In the genomic region with DNA sequence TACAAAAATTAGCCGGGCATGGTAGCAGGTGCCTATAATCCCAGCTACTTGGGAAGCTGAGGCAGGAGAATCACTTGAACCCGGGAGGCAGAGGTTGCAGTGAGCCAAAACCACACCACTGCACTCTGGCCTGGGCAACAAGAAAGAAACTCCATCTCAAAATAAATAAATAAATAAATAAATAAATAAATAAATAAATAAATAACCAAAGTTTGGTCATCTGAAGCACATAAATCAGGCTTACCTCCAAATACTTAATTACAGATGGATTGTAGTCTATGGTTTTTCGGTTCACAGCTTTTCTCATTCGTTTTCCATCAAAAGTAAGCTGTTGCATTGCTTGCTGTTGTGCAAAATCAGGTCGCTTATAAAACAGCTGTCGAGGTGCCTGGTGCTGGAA, we compare ENCODE assay signal across 7 cellular contexts. TPM values are rescaled to one million over a fixed set of nuclear protein-coding genes. Genes with fewer than 3 reads are reported as not detected.
DNase-seq lines count a peak whose midpoint lies in the region; FAIRE-seq and TF ChIP-seq lines count a peak whose summit lies in the region.
"Not testable (repeated sequence)": the region's sequence is repeated elsewhere in the genome, so short reads cannot be mapped to it uniquely, and the experiment has no call there.

No MANE protein-coding gene starts in this region.

- not testable (repeated sequence) for DNase-seq in AG04450 (ENCODE audit: low read depth, low spot score); PC-9; astrocyte (ENCODE audit: low read depth); H1 (ENCODE audit: low read depth in 1 of 2, low spot score in 2 of 2); fibroblast of lung (ENCODE audit: low read depth in 2 of 2); mesenchymal stem cell

- H3K4me1 ChIP-seq in HEK293 (ENCODE audit: control insufficient read depth, insufficient read depth, low read length); H1 (replicated peaks in 1 of 4; ENCODE audit: control insufficient read depth in 3 of 4, insufficient read depth in 4 of 4, low read length in 3 of 4); fibroblast of lung (ENCODE audit: control insufficient read depth, extremely low read depth, insufficient read depth, low read length): not testable (repeated sequence)
- H3K4me1 ChIP-seq in PC-9 (replicated peaks; ENCODE audit: insufficient read depth) (peaks cover 21% of the 10 kb centered on the region; the same call in 1 of the 2 replicates), astrocyte (ENCODE audit: insufficient read depth, low read length) (peaks cover 13% of the 10 kb centered on the region), mesenchymal stem cell (ENCODE audit: control insufficient read depth, insufficient read depth, low read depth, low read length) (peaks cover 10% of the 10 kb centered on the region)

- H3K79me2 ChIP-seq in PC-9 (ENCODE audit: low read depth), result peaks cover 64% of the 10 kb centered on the region
- peaks cover 55% of the 10 kb centered on the region for H3K79me2 ChIP-seq in astrocyte (ENCODE audit: insufficient read depth, low read length)
- peaks cover 3 to 50% of the 10 kb centered on the region in 2 experiments; a peak in 2 of 4 replicates for H3K79me2 ChIP-seq in H1 (ENCODE audit: control insufficient read depth in 1 of 2, insufficient read depth in 2 of 2, low read length in 2 of 2)
- peaks cover 25% of the 10 kb centered on the region for H3K79me2 ChIP-seq in fibroblast of lung (ENCODE audit: control insufficient read depth, insufficient read depth, low read length)

- not testable (repeated sequence) for H3K27me3 ChIP-seq in AG04450 (ENCODE audit: control insufficient read depth, insufficient read depth, low read length); PC-9 (ENCODE audit: insufficient read depth, low read depth); astrocyte (ENCODE audit: insufficient read depth, low read length); H1 (replicated peaks in 1 of 4; ENCODE audit: control insufficient read depth in 3 of 4, extremely low read depth in 1 of 4, insufficient read depth in 3 of 4, low read length in 3 of 4); fibroblast of lung (ENCODE audit: control insufficient read depth, insufficient read depth, low read length); mesenchymal stem cell (ENCODE audit: control insufficient read depth in 1 of 2, insufficient read depth in 1 of 2, low read length in 2 of 2)

- H3K36me3 ChIP-seq in HEK293 (ENCODE audit: control insufficient read depth in 2 of 2, insufficient read depth in 1 of 2, low read length in 2 of 2) (peaks cover 37 to 40% of the 10 kb centered on the region in 2 experiments), PC-9 (ENCODE audit: low read depth) (peaks cover 31% of the 10 kb centered on the region), H1 (ENCODE audit: control insufficient read depth in 2 of 4, insufficient read depth in 4 of 4, low read length in 3 of 4) (peaks cover 0 to 39% (median 6%) of the 10 kb centered on the region in 4 experiments; a peak in 5 of 8 replicates), mesenchymal stem cell (ENCODE audit: control insufficient read depth in 1 of 2, insufficient read depth in 2 of 2, low read depth in 1 of 2, low read length in 2 of 2) (peaks cover 0 to 40% of the 10 kb centered on the region in 2 experiments)
- not testable (repeated sequence) for H3K36me3 ChIP-seq in astrocyte (ENCODE audit: insufficient read depth, low read length); fibroblast of lung (ENCODE audit: control insufficient read depth, insufficient read depth, low read length)

- not testable (repeated sequence) for H3K9me3 Mint-ChIP-seq in astrocyte (ENCODE audit: unreplicated experiment)

- H3F3A ChIP-seq in PC-9 (ENCODE audit: insufficient read depth, low read depth), result peaks cover 25% of the 10 kb centered on the region

- not testable (repeated sequence) for H2AK5ac ChIP-seq in H1 (ENCODE audit: low read depth, low read length); mesenchymal stem cell (ENCODE audit: low read length, severe bottlenecking)

- not testable (repeated sequence) for H3K14ac ChIP-seq in H1 (ENCODE audit: insufficient read length); mesenchymal stem cell (ENCODE audit: low read length in 2 of 2)

- H2BK15ac ChIP-seq in H1 (ENCODE audit: low read length); mesenchymal stem cell (ENCODE audit: low read depth, poor library complexity, severe bottlenecking): not testable (repeated sequence)

- 94% methylated on average over 6 of the region's 6 CpGs; no CpG with 5 or more reads in 1 of the 2 experiments for WGBS in H1 (ENCODE audit: extremely low coverage in 1 of 2, insufficient coverage in 1 of 2, insufficient read length in 1 of 2, insufficient replicate concordance in 2 of 2, low coverage in 1 of 2, low lambda C conversion rate in 2 of 2, missing lambda C conversion rate in 1 of 2), 2 experiments
- WGBS in mesenchymal stem cell, result 97% methylated on average over 5 of the region's 6 CpGs

- H3K4me2 ChIP-seq in PC-9; H1 (ENCODE audit: insufficient read depth in 1 of 2, low read depth in 2 of 2, low read length in 2 of 2); mesenchymal stem cell (ENCODE audit: low read length, poor library complexity, severe bottlenecking): not testable (repeated sequence)
- H3K4me2 ChIP-seq in astrocyte (ENCODE audit: low read length) (peak overlapping the region; percentile 53), fibroblast of lung (ENCODE audit: extremely low read depth, insufficient read depth, low read length) (peak overlapping the region; percentile 23)

- intact Hi-C loops in PC-9 (cut with micrococcal nuclease; ENCODE audit: unreplicated experiment), result loop anchor here (2.0 to 5.0 kb wide), 2 partner anchors 40 to 87 kb away; partner anchors contain the start of genes POLR2D and WDR33

- not testable (repeated sequence) for H2AFZ ChIP-seq in PC-9; astrocyte (ENCODE audit: low read depth, low read length); H1 (ENCODE audit: low read length); fibroblast of lung (ENCODE audit: low read length); mesenchymal stem cell (ENCODE audit: low read depth, low read length)

- peaks cover 12% of the 10 kb centered on the region for H3K4me1 Mint-ChIP-seq in astrocyte (ENCODE audit: low read depth, unreplicated experiment)

- not testable (repeated sequence) for H3K9me3 ChIP-seq in AG04450 (ENCODE audit: control insufficient read depth, insufficient read depth, low read length); HEK293 (ENCODE audit: control insufficient read depth, insufficient read depth, low read depth, low read length); PC-9 (ENCODE audit: insufficient read depth, low read depth); astrocyte (ENCODE audit: insufficient read depth, low read depth, low read length); H1 (ENCODE audit: insufficient read depth in 2 of 2, low read depth in 1 of 2, low read length in 1 of 2); fibroblast of lung (ENCODE audit: control insufficient read depth, insufficient read depth, low read depth, low read length); mesenchymal stem cell (ENCODE audit: control insufficient read depth, low read length)

- H2BK120ac ChIP-seq in H1 (replicated peaks; ENCODE audit: low read depth, low read length); mesenchymal stem cell (ENCODE audit: low read depth, low read length): not testable (repeated sequence)

- H4K20me1 ChIP-seq in PC-9 (ENCODE audit: insufficient read depth) (peaks cover 64% of the 10 kb centered on the region), astrocyte (ENCODE audit: insufficient read depth, low read length) (peaks cover 29% of the 10 kb centered on the region)
- not testable (repeated sequence) for H4K20me1 ChIP-seq in H1 (replicated peaks in 1 of 2; ENCODE audit: control insufficient read depth in 1 of 2, insufficient read depth in 2 of 2, low read length in 2 of 2); fibroblast of lung (ENCODE audit: control insufficient read depth, extremely low read depth, insufficient read depth, low read length)

- POLR2A ChIA-PET in AG04450 (lab: Yijun Ruan, JAX); HEK293 (lab: Yijun Ruan, JAX); PC-9 (lab: Charles Lee; ENCODE audit: unreplicated experiment); H1 (lab: Charles Lee; ENCODE audit: partially characterized antibody): not testable (repeated sequence)

- TF ChIP-seq CTCF in AG04450 (IDR thresholded peaks at IDR 0.05; ENCODE audit: low read depth, low read length); HEK293 (tag by site-specific recombination; IDR thresholded peaks at IDR 0.05); PC-9 (conservative IDR thresholded peaks at IDR 0.05); astrocyte (IDR thresholded peaks at IDR 0.05; ENCODE audit: insufficient read depth, low read depth, low read length); H1 (IDR thresholded peaks at IDR 0.05; ENCODE audit: control extremely low read depth in 1 of 3, insufficient read depth in 1 of 3, low read depth in 1 of 3, low read length in 3 of 3); fibroblast of lung (conservative IDR thresholded peaks at IDR 0.05 in 1 of 2, IDR thresholded peaks at IDR 0.05 in 1 of 2; ENCODE audit: low read depth in 1 of 2, low read length in 2 of 2): not testable (repeated sequence)

- H3K4ac ChIP-seq in H1 (replicated peaks; ENCODE audit: insufficient read length, low read depth, low read length); mesenchymal stem cell (ENCODE audit: low read depth in 1 of 2, low read length in 2 of 2): not testable (repeated sequence)

- BruUV-seq in PC-9 (replicated peaks; lab: Mats Ljungman, UMichigan), result not testable (repeated sequence)

- H3K9ac ChIP-seq in astrocyte (ENCODE audit: low read length); H1 (replicated peaks in 1 of 4; ENCODE audit: extremely low read depth in 1 of 4, low read depth in 3 of 4, low read length in 3 of 4); fibroblast of lung (ENCODE audit: insufficient read depth, low read length): not testable (repeated sequence)
- H3K9ac ChIP-seq in mesenchymal stem cell (ENCODE audit: low read length), result peak overlapping the region; percentile 70

- not testable (repeated sequence) for H3K4me3 Mint-ChIP-seq in astrocyte (ENCODE audit: unreplicated experiment)

- H3K79me1 ChIP-seq in H1 (ENCODE audit: low read depth, low read length); mesenchymal stem cell (replicated peaks; ENCODE audit: low read length, poor library complexity, severe bottlenecking): not testable (repeated sequence)

- H2BK20ac ChIP-seq in H1 (ENCODE audit: low read length), result not testable (repeated sequence)

- H3K56ac ChIP-seq in H1 (replicated peaks; ENCODE audit: insufficient read length, low read depth, low read length), result peak overlapping the region; percentile 14

- H3K9me2 ChIP-seq in PC-9 (ENCODE audit: insufficient read depth), result not testable (repeated sequence)

- CTCF ChIA-PET in AG04450 (lab: Charles Lee); PC-9 (lab: Charles Lee); H1 (lab: Charles Lee; ENCODE audit: partially characterized antibody): not testable (repeated sequence)
- CTCF ChIA-PET in HEK293 (lab: Yijun Ruan, JAX), result interaction anchor here (0.7 kb wide), 1 partner anchor 179 kb away, joined by 4 read pairs; no protein-coding TSS in a partner anchor

- not testable (repeated sequence) for H3K23me2 ChIP-seq in H1 (ENCODE audit: low read depth, low read length)

- not testable (repeated sequence) for H4K8ac ChIP-seq in H1 (ENCODE audit: extremely low read depth, insufficient read depth, low read length); mesenchymal stem cell (ENCODE audit: low read length)

- not testable (repeated sequence) for H3K18ac ChIP-seq in H1 (ENCODE audit: extremely low read depth, low read length); mesenchymal stem cell (ENCODE audit: low read depth in 1 of 2, low read length in 2 of 2)

- FAIRE-seq in astrocyte (lab: Jason Lieb, UNC); H1 (lab: Jason Lieb, UNC): not testable (repeated sequence)

- not testable (repeated sequence) for TF ChIP-seq RAD21 in H1 (IDR thresholded peaks at IDR 0.05 in 1 of 2, conservative IDR thresholded peaks at IDR 0.05 in 1 of 2; ENCODE audit: low read depth in 2 of 2, low read length in 2 of 2)

- TF ChIP-seq POLR2A in H1 (IDR thresholded peaks at IDR 0.05; ENCODE audit: control extremely low read depth in 1 of 2, low read depth in 2 of 2, low read length in 2 of 2), result not testable (repeated sequence)

- not testable (repeated sequence) for H3K27me3 Mint-ChIP-seq in astrocyte (ENCODE audit: low read depth, unreplicated experiment)

- TF ChIP-seq EP300 in H1 (IDR thresholded peaks at IDR 0.05; ENCODE audit: borderline replicate concordance in 1 of 2, low read depth in 2 of 2, low read length in 2 of 2), result not testable (repeated sequence)

- not testable (repeated sequence) for H4K5ac ChIP-seq in H1 (ENCODE audit: insufficient read length, low read depth, low read length)

- not testable (repeated sequence) for H4K91ac ChIP-seq in H1 (replicated peaks; ENCODE audit: insufficient read length, low read length); mesenchymal stem cell (ENCODE audit: low read length)

- not testable (repeated sequence) for H3K23ac ChIP-seq in H1 (ENCODE audit: insufficient read length); mesenchymal stem cell (ENCODE audit: low read length in 2 of 2)

- not testable (repeated sequence) for H3K27ac Mint-ChIP-seq in astrocyte (ENCODE audit: unreplicated experiment)

- not testable (repeated sequence) for H2BK5ac ChIP-seq in H1 (ENCODE audit: low read depth, low read length); mesenchymal stem cell (ENCODE audit: low read depth, low read length, poor library complexity, severe bottlenecking)

- H3K27ac ChIP-seq in AG04450 (ENCODE audit: low read depth, low read length) (peak overlapping the region; percentile 53), PC-9 (0 out of 2 replicates have a peak overlapping the region, but pooled peaks have one; percentile 49), astrocyte (ENCODE audit: low read depth, low read length) (peak overlapping the region; percentile 81), fibroblast of lung (ENCODE audit: insufficient read depth, low read length) (peak overlapping the region; percentile 54)
- not testable (repeated sequence) for H3K27ac ChIP-seq in HEK293 (ENCODE audit: extremely low read depth, low read depth, low read length); H1 (ENCODE audit: low read depth, low read length); mesenchymal stem cell (ENCODE audit: low read length, poor library complexity, severe bottlenecking)

- H3K36me3 Mint-ChIP-seq in astrocyte (ENCODE audit: low read depth, unreplicated experiment), result not testable (repeated sequence)

- not testable (repeated sequence) for H2BK12ac ChIP-seq in H1 (ENCODE audit: low read depth, low read length); mesenchymal stem cell (ENCODE audit: low read length in 2 of 2)

- not testable (repeated sequence) for H3K4me3 ChIP-seq in AG04450 (ENCODE audit: low read depth, low read length); HEK293 (ENCODE audit: low read depth, low read length); PC-9; astrocyte (ENCODE audit: insufficient read depth, low read depth, low read length); H1 (ENCODE audit: extremely low read depth in 1 of 4, insufficient read depth in 2 of 4, low read depth in 3 of 4, low read length in 4 of 4); fibroblast of lung (replicated peaks in 1 of 4; ENCODE audit: control extremely low read depth in 1 of 4, insufficient read depth in 1 of 4, low read depth in 3 of 4, low read length in 4 of 4); mesenchymal stem cell (ENCODE audit: insufficient read depth in 1 of 2, low read depth in 1 of 2, low read length in 2 of 2)

RNA-seq across cellular contexts. Expression of gene WDR33, which starts 40.4 kb away (rescaled TPM):
- 43.4 and 54.1 TPM in 2 replicates for polyA plus RNA-seq in AG04450 (2011; rRNA removed)
- 40.6 and 54.8 TPM in 2 replicates for polyA minus RNA-seq in AG04450 (2011; rRNA and poly(A)+ RNA removed)
- 53.7 and 59.3 TPM in 2 replicates for total RNA-seq in PC-9 (2021)
- total RNA-seq in astrocyte, result 40.9 and 41.8 TPM in 2 replicates
- 82.7 and 84.6 TPM in 2 replicates for total RNA-seq in H1 (2021; fragmentation: NEBNext Ultra II Directional; extraction: Animal tissue kit (Norgen Biotek cat#: 25700))
- 12.7 and 18.1 TPM in 2 replicates for polyA plus RNA-seq in H1 (2011; rRNA removed)
- polyA plus RNA-seq in H1 (2011; cell fraction: cytosol; rRNA removed), result 22.6 TPM
- polyA plus RNA-seq in H1 (2011; cell fraction: nucleus; rRNA removed), result 15.0 TPM
- polyA plus RNA-seq in H1 (2012, experiment 1 of 2), result 25.1 to 36.9 TPM (median 30.0 TPM) in 4 replicates
- polyA plus RNA-seq in H1 (2012, experiment 2 of 2), result 6.4 TPM
- polyA plus RNA-seq in H1 (2013, experiment 1 of 2), result 23.5 TPM
- 28.3 TPM for polyA plus RNA-seq in H1 (2013, experiment 2 of 2)
- 85.4 and 137 TPM in 2 replicates for polyA minus RNA-seq in H1 (2011; rRNA and poly(A)+ RNA removed)
- 36.5 TPM for polyA minus RNA-seq in H1 (2011; cell fraction: cytosol; rRNA and poly(A)+ RNA removed)
- 79.7 TPM for polyA minus RNA-seq in H1 (2011; cell fraction: nucleus; rRNA and poly(A)+ RNA removed)
- 20.8 and 27.2 TPM in 2 replicates for total RNA-seq in fibroblast of lung
- polyA plus RNA-seq in fibroblast of lung, result 28.6 and 31.1 TPM in 2 replicates
- polyA plus RNA-seq in fibroblast of lung (2012), result 18.6 and 20.3 TPM in 2 replicates
- 6.6 and 14.4 TPM in 2 replicates for polyA minus RNA-seq in fibroblast of lung (ENCODE audit: low replicate concordance)
- 13.7 TPM for polyA plus RNA-seq in mesenchymal stem cell (2013, experiment 1 of 2)
- 14.0 TPM for polyA plus RNA-seq in mesenchymal stem cell (2013, experiment 2 of 2)
